In genomic region chr4:142284402-142285221, GRCh38 we compare ENCODE assay signal across 23 cellular contexts.
"Had no signal": no experiment of that assay in that cellular context is flagged by ENCODE, and none has a peak within 500 bp of the region (broad histone marks: within the 10 kb centered on the region; RNA-seq: fewer than 3 reads in every experiment).

No MANE protein-coding gene starts in this region.

- H3K9me3 ChIP-seq: esophagus muscularis mucosa, heart right ventricle, left ventricle myocardium inferior, tibial nerve, uterus had no signal

- H3K36me3 Mint-ChIP-seq: immature natural killer cell had no signal

- DNase-seq: activated B cell treated with CpG ODN at 0.5 μM for 24 hours; activated CD4-positive, alpha-beta T cell treated with anti-CD3 and anti-CD28 coated beads, Interleukin-2, amount 50 U/mL, for 4 hours; activated effector memory CD4-positive, alpha-beta T cell treated with anti-CD3 and anti-CD28 coated beads, Interleukin-2, amount 50 U/mL, for 16 hours; activated T-cell treated with anti-CD3 and anti-CD28 coated beads for 4 hours; amniotic stem cell; effector CD4-positive, alpha-beta T cell; heart right ventricle; immature natural killer cell; kidney glomerular epithelial cell; left ventricle myocardium inferior; mammary epithelial cell; midbrain; nephron progenitor cell; nucleus accumbens; retina; stimulated activated CD8-positive, alpha-beta memory T cell treated with anti-CD3 and anti-CD28 coated beads, Interleukin-4, amount 100 ng/mL, for 48 hours; stimulated activated naive CD4-positive, alpha-beta T cell treated with Interleukin-2 at 50 U/mL for 16 hours; T-cell; T-helper 9 cell; uterus had no signal

- H3K27ac Mint-ChIP-seq: activated B cell treated with CpG ODN at 0.5 μM for 24 hours; activated naive CD4-positive, alpha-beta T cell treated with anti-CD3 and anti-CD28 coated beads, Interleukin-2, amount 50 U/mL, for 24 hours; immature natural killer cell; nephron progenitor cell; T-cell had no signal

- H3K27me3 ChIP-seq: esophagus muscularis mucosa, heart right ventricle, tibial nerve, uterus had no signal

- H3K4me1 ChIP-seq: esophagus muscularis mucosa, tibial nerve, uterus had no signal

- H3K4me1 Mint-ChIP-seq: activated B cell treated with CpG ODN at 0.5 μM for 24 hours, immature natural killer cell, nephron progenitor cell had no signal

- H3K4me3 ChIP-seq: esophagus muscularis mucosa, heart right ventricle, left ventricle myocardium inferior, tibial nerve, uterus had no signal

- ATAC-seq: heart right ventricle had no signal

- H3K4me3 Mint-ChIP-seq: activated B cell treated with CpG ODN at 0.5 μM for 24 hours; activated naive CD4-positive, alpha-beta T cell treated with anti-CD3 and anti-CD28 coated beads, Interleukin-2, amount 50 U/mL, for 24 hours; immature natural killer cell; nephron progenitor cell; T-cell had no signal

- H3K27me3 Mint-ChIP-seq: activated B cell treated with CpG ODN at 0.5 μM for 24 hours; activated naive CD4-positive, alpha-beta T cell treated with anti-CD3 and anti-CD28 coated beads, Interleukin-2, amount 50 U/mL, for 24 hours; T-cell had no signal

- H3K36me3 ChIP-seq: esophagus muscularis mucosa, heart right ventricle, left ventricle myocardium inferior, tibial nerve, uterus had no signal

- H3K27ac ChIP-seq: esophagus muscularis mucosa, heart right ventricle, left ventricle myocardium inferior, tibial nerve, uterus had no signal
